In the genomic region with DNA sequence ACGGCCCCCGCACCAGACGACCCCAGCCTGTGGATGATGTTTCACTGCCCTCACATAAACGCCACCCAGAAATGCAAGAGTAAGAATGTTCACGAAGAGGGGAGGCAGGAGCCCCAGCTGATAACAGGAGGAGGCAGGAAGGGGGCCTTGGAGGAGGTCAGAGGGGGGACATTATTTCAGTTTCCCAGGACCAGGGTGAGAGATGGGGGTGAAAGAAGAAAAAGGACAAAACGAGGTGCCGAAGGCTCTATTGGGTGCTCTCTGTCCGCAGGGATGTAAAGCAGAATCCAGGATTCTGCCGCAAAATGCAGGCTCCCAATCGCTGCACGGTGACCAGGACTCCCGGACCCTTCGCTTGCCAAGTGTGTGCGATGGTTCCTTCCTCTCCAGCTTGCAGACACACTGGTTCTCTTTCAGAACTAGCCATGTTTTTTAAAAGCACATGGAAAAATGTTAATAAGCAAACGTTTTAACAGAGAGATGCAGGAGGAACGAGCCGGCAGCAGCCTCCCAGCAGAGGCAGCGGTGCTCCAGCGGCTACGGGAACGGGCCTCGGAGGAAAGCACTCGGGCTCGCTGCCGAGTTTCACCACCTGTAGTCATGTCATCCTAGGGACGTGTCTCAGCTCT, we compare ENCODE assay signal across 8 cellular contexts. TPM values are rescaled to one million over a fixed set of nuclear protein-coding genes. Genes with fewer than 3 reads are reported as not detected.
DNase-seq lines count a peak whose midpoint lies in the region; ATAC-seq and TF ChIP-seq lines count a peak whose summit lies in the region.

No MANE protein-coding gene starts in this region.

- 2 to 4% methylated on average over 26 of the region's 26 CpGs for WGBS in aorta, 2 donors

- H3K36me3 ChIP-seq in HAP-1 (replicated peaks) = no peaks in the 10 kb centered on the region
- H3K36me3 ChIP-seq in left ventricle myocardium inferior = no peaks in the 10 kb centered on the region
- no peaks in the 10 kb centered on the region for H3K36me3 ChIP-seq in gastrocnemius medialis
- no peaks in the 10 kb centered on the region for H3K36me3 ChIP-seq in aorta (ENCODE audit: control insufficient read depth in 1 of 2, insufficient read depth in 2 of 2, low read length in 1 of 2)

- H3K27ac ChIP-seq in left ventricle myocardium inferior (replicated peaks) (no peak overlapping the region), gastrocnemius medialis (no peak overlapping the region), aorta (ENCODE audit: low read depth in 1 of 2, low read length in 2 of 2) (no peak overlapping the region)

- H3K4me1 ChIP-seq in HAP-1 = no peaks in the 10 kb centered on the region; the same call in 1 of the 2 replicates
- peaks cover 24% of the 10 kb centered on the region for H3K4me1 ChIP-seq in left ventricle myocardium inferior
- peaks cover 10 to 16% of the 10 kb centered on the region in 2 donors for H3K4me1 ChIP-seq in gastrocnemius medialis
- H3K4me1 ChIP-seq in aorta (ENCODE audit: control insufficient read depth in 1 of 2, insufficient read depth in 2 of 2, low read length in 2 of 2) = no peaks in the 10 kb centered on the region

- peaks cover 6% of the 10 kb centered on the region for H3K27me3 ChIP-seq in HAP-1 (ENCODE audit: low read depth)
- H3K27me3 ChIP-seq in left ventricle myocardium inferior (ENCODE audit: low read depth) = peaks cover 58% of the 10 kb centered on the region
- peaks cover 0 to 6% (median 5%) of the 10 kb centered on the region in 3 donors for H3K27me3 ChIP-seq in gastrocnemius medialis
- no peaks in the 10 kb centered on the region for H3K27me3 ChIP-seq in aorta (ENCODE audit: control insufficient read depth in 1 of 2, insufficient read depth in 2 of 2, low read length in 1 of 2)

- H3K9me3 ChIP-seq in HAP-1 (0 out of 2 replicates have a peak, but pooled peaks cover 3% of the 10 kb centered on the region), left ventricle myocardium inferior (replicated peaks) (peaks cover 3% of the 10 kb centered on the region), gastrocnemius medialis (no peaks in the 10 kb centered on the region), aorta (ENCODE audit: control insufficient read depth, low read length) (no peaks in the 10 kb centered on the region)

- peak in 1 of 2 experiments; percentile 35 for DNase-seq in HAP-1 (ENCODE audit: low spot score in 2 of 2)
- peak; percentile 20 for DNase-seq in SK-N-DZ (ENCODE audit: low spot score)
- DNase-seq in left ventricle myocardium inferior = no peak
- no peak for DNase-seq in gastrocnemius medialis
- no peak for DNase-seq in aorta
- no peak for DNase-seq in EL

- TF ChIP-seq CTCF in left ventricle myocardium inferior (IDR thresholded peaks at IDR 0.05; ENCODE audit: borderline replicate concordance) = no peak
- TF ChIP-seq CTCF in gastrocnemius medialis (IDR thresholded peaks at IDR 0.05 in 4 of 5, conservative IDR thresholded peaks at IDR 0.05 in 1 of 5) = no peak

- no peak for TF ChIP-seq POLR2A in gastrocnemius medialis (IDR thresholded peaks at IDR 0.05)

- ATAC-seq in gastrocnemius medialis (peak in 1 of 2 donors; percentile 25), aorta (ENCODE audit: low FRiP score) (no peak), HG03097 (IDR thresholded peaks at IDR 0.05; ENCODE audit: low FRiP score, unreplicated experiment) (no peak), GM18519 (IDR thresholded peaks at IDR 0.05; ENCODE audit: low FRiP score, unreplicated experiment) (no peak)

- in situ Hi-C loops in HAP-1 (cut with MboI; ENCODE audit: low sequenced_read_pairs) (loop anchor here (25.0 kb wide), 1 partner anchor 361 kb away; the partner anchor contains the start of genes GNAS and GNAS-AS1), gastrocnemius medialis (cut with MboI; ENCODE audit: low sequenced_read_pairs in 4 of 4) (loop anchor here in 2 of 4 donors (5.0 to 10.0 kb wide), 2 partner anchors 136 to 348 kb away; no protein-coding TSS in a partner anchor)

- intact Hi-C loops in left ventricle myocardium inferior (cut with micrococcal nuclease) (loop anchor here (5.0 kb wide), 2 partner anchors 136 to 356 kb away; no protein-coding TSS in a partner anchor), gastrocnemius medialis (cut with DNase I; ENCODE audit: low total_unique reads) (loop anchor here (1.0 to 2.0 kb wide), 2 partner anchors 134 to 353 kb away; no protein-coding TSS in a partner anchor), aorta (cut with DNase I) (loop anchor here (1.0 to 10.0 kb wide), 5 partner anchors 134 to 353 kb away; no protein-coding TSS in a partner anchor)

- H3K4me3 ChIP-seq in HAP-1 (peak overlapping the region; percentile 19), left ventricle myocardium inferior (peak overlapping the region; percentile 71), gastrocnemius medialis (peak overlapping the region; percentile 54 to 85 (median 60)), aorta (ENCODE audit: low read length in 2 of 2) (peak overlapping the region in 1 of 2 donors; percentile 30)

RNA-seq across cellular contexts. Expression of gene ZNF831, which starts 59.5 kb away (rescaled TPM):
- not detected in 2 replicates for polyA plus RNA-seq in SK-N-DZ (2014; cell fraction: cytosol; rRNA removed)
- polyA plus RNA-seq in SK-N-DZ (2014; cell fraction: nucleus; rRNA removed) = not detected in 2 replicates
- total RNA-seq in left ventricle myocardium inferior (0.05 TPM), gastrocnemius medialis (under 1 TPM in 2 of 4 donors, not detected in 2; 0.05 to 0.07 TPM), aorta (under 1 TPM; 0.57 to 0.68 TPM)
- under 1 TPM in 1 of 2 donors, not detected in 1; 0.03 TPM for polyA plus RNA-seq in aorta
